Comparison of ENCODE assay signal across 1 cellular context in the genomic region with DNA sequence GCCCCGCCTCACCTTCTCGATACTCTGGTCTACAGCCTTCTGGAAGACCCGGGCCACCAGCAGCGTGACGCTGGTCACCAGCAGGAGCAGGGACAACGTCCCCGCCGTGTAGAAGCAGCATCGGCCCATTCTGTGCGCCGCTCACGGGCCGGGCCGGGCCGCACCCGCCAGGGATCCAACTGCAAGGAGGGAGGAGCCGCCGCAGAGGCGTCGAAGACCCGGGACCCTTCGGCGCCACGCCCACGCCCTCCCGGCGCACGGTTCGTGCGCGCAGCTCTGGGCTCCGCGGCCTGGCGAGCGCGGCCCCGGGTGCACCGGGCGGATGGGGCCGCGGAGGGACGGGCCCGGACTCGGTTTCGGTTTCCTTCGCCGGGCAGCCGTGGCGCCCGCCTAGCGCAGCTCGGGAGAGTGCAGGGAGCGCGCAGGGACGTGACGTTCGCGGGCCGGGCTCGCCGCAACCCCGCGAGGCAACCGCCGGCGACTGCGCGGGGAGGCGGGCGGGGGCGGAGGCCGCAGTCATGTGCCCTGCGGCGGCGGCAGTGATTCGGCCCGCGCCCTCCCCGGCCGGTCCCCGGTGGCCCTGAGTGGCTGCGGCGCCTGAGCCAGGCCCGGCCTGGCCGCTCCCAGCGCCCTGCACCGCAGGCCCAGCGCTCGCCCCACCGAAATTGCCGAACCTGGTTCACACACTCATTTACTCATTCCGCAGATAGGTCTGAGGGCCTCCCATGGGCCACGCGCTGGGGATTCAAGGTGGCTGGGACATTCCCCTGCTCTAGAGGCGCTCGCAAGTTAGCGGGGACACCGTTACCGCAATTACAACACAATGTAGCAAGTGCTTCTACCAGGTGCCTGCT.
TF ChIP-seq lines count a peak whose summit lies in the region.

TSS of gene SCARB2 (minus strand) at position 410 of the 854 bp plus-strand sequence. CDS start at position 129, 281 bp downstream.

TF ChIP-seq in H1, 55 proteins besides CTCF, POLR2A, EP300 and RAD21 (continued from another document):
- no peak for TF ChIP-seq BCL11A (IDR thresholded peaks at IDR 0.05; ENCODE audit: low read depth in 2 of 2, low read length in 2 of 2)
- 0 out of 2 replicates have a peak, but pooled peaks have one; percentile 50 for TF ChIP-seq KDM1A (IDR thresholded peaks at IDR 0.05; ENCODE audit: borderline replicate concordance, low read length)
- TF ChIP-seq CHD2 (IDR thresholded peaks at IDR 0.05; ENCODE audit: low read length): no peak; the same call in 1 of the 2 replicates
- TF ChIP-seq FOSL1 (IDR thresholded peaks at IDR 0.05; ENCODE audit: insufficient read depth, low read depth, low read length): no peak
- TF ChIP-seq TAF1 (IDR thresholded peaks at IDR 0.05; ENCODE audit: low read depth, low read length): peak; percentile 71
- no peak for TF ChIP-seq CTBP2 (IDR thresholded peaks at IDR 0.05; ENCODE audit: borderline replicate concordance, insufficient read depth, insufficient read length, low read length)
